ENCODE assay signal across 8 cellular contexts in the genomic region with DNA sequence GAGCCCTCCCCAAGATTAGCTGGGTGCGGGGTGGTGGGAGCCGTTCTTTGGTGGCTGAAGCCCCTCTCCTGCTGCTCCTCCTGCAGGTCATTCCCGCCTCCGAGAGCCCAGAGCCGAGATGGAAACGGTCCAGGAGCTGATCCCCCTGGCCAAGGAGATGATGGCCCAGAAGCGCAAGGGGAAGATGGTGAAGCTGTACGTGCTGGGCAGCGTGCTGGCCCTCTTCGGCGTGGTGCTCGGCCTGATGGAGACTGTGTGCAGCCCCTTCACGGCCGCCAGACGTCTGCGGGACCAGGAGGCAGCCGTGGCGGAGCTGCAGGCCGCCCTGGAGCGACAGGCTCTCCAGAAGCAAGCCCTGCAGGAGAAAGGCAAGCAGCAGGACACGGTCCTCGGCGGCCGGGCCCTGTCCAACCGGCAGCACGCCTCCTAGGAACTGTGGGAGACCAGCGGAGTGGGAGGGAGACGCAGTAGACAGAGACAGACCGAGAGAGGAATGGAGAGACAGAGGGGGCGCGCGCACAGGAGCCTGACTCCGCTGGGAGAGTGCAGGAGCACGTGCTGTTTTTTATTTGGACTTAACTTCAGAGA. TPM values are rescaled to one million over a fixed set of nuclear protein-coding genes. Genes with fewer than 3 reads are reported as not detected.
A peak's percentile ranks its signal among the peaks of the same experiment; 100 is the strongest.
DNase-seq lines count a peak whose midpoint lies in the region; ATAC-seq and TF ChIP-seq lines count a peak whose summit lies in the region.

No MANE protein-coding gene starts in this region.

- H3K27me3 ChIP-seq in Panc1 (ENCODE audit: control insufficient read depth, insufficient read depth, low read length) (peaks cover 22% of the 10 kb centered on the region), endodermal cell (ENCODE audit: control insufficient read depth, insufficient read depth, low read length, poor library complexity, severe bottlenecking) (peaks cover 100% of the 10 kb centered on the region), mesenchymal stem cell (ENCODE audit: control insufficient read depth in 1 of 2, insufficient read depth in 1 of 2, low read length in 2 of 2) (peaks cover 0 to 38% of the 10 kb centered on the region in 2 experiments), tibial artery (peaks cover 0 to under 1% of the 10 kb centered on the region in 2 donors)

- no peaks in the 10 kb centered on the region for H3K4me1 Mint-ChIP-seq in endodermal cell

- peak overlapping the region; percentile 19 for H4K91ac ChIP-seq in mesenchymal stem cell (ENCODE audit: low read length)

- H3K14ac ChIP-seq in mesenchymal stem cell (ENCODE audit: low read length in 2 of 2): peak overlapping the region in 1 of 2 experiments; percentile 94

- WGBS in endodermal cell (ENCODE audit: insufficient coverage in 1 of 2, insufficient read length in 1 of 2), 2 experiments: 3 to 4% methylated on average over 10 to 34 of the region's 34 CpGs
- WGBS in mesenchymal stem cell: 2% methylated on average over 31 of the region's 34 CpGs

- H3K9ac ChIP-seq in endodermal cell (ENCODE audit: extremely low read depth, low read length, poor library complexity, severe bottlenecking): no peak overlapping the region
- H3K9ac ChIP-seq in mesenchymal stem cell (ENCODE audit: low read length): peak overlapping the region; percentile 83

- peak; percentile 72 for ATAC-seq in Panc1
- no peak for ATAC-seq in GM21423 (IDR thresholded peaks at IDR 0.05; ENCODE audit: unreplicated experiment)

- peak overlapping the region; percentile 60 to 88 for H3K18ac ChIP-seq in mesenchymal stem cell (ENCODE audit: low read depth in 1 of 2, low read length in 2 of 2)

- H3K23ac ChIP-seq in mesenchymal stem cell (ENCODE audit: low read length in 2 of 2): peak overlapping the region in 1 of 2 experiments; percentile 96

- H3K36me3 Mint-ChIP-seq in endodermal cell (ENCODE audit: low read depth): no peaks in the 10 kb centered on the region

- H3K4me1 ChIP-seq in Panc1 (ENCODE audit: control insufficient read depth, insufficient read depth, low read length): no peaks in the 10 kb centered on the region
- H3K4me1 ChIP-seq in endodermal cell (ENCODE audit: control insufficient read depth, insufficient read depth, low read length): no peaks in the 10 kb centered on the region
- peaks cover 11% of the 10 kb centered on the region for H3K4me1 ChIP-seq in mesenchymal stem cell (ENCODE audit: control insufficient read depth, insufficient read depth, low read depth, low read length)
- H3K4me1 ChIP-seq in tibial artery: peaks cover 0 to 23% (median 16%) of the 10 kb centered on the region in 4 donors

- CTCF ChIA-PET in Panc1 (lab: Charles Lee): interaction anchor here (0.6 kb wide), 1 partner anchor 1712 kb away, joined by 3 read pairs; no protein-coding TSS in a partner anchor

- H3K4me3 ChIP-seq in Panc1 (ENCODE audit: low read depth in 2 of 2, low read length in 2 of 2): peak overlapping the region; percentile 38 to 41
- H3K4me3 ChIP-seq in endodermal cell (ENCODE audit: low read length): peak overlapping the region; percentile 81
- peak overlapping the region; percentile 47 to 90 for H3K4me3 ChIP-seq in mesenchymal stem cell (ENCODE audit: insufficient read depth in 1 of 2, low read depth in 1 of 2, low read length in 2 of 2)
- peak overlapping the region; percentile 42 to 53 for H3K4me3 ChIP-seq in tibial artery

- intact Hi-C loops in Panc1 (cut with micrococcal nuclease; ENCODE audit: unreplicated experiment) (no loop called here), tibial artery (cut with DNase I; ENCODE audit: low total_unique reads) (no loop called here)

- H3K27ac ChIP-seq in Panc1 (ENCODE audit: low read length) (no peak overlapping the region), endodermal cell (ENCODE audit: low read depth, low read length) (no peak overlapping the region), mesenchymal stem cell (ENCODE audit: low read length, poor library complexity, severe bottlenecking) (no peak overlapping the region), tibial artery (no peak overlapping the region)

- peak overlapping the region; percentile 6 for H2AFZ ChIP-seq in mesenchymal stem cell (ENCODE audit: low read depth, low read length)

- POLR2A ChIA-PET in Panc1 (lab: Charles Lee): no interaction called here

- H2BK5ac ChIP-seq in mesenchymal stem cell (ENCODE audit: low read depth, low read length, poor library complexity, severe bottlenecking): no peak overlapping the region

- DNase-seq in G401 (ENCODE audit: low spot score) (peak; percentile 67), Panc1 (ENCODE audit: low read depth, low spot score) (no peak), endodermal cell (peak; percentile 78), mesenchymal stem cell (peak; percentile 64), tibial artery (no peak), GOT3 (lab: John Stamatoyannopoulos, UW) (no peak)
- DNase-seq in stimulated activated CD4-positive, alpha-beta T cell treated with anti-CD3 and anti-CD28 coated beads, Interleukin-4, amount 100 ng/mL, for 4 hours: no peak

- in situ Hi-C loops in G401 (cut with HindIII; ENCODE audit: low sequenced_read_pairs) (no loop called here), Panc1 (cut with HindIII; ENCODE audit: low pct_unique_long_range_greater_than_20kb, low sequenced_read_pairs) (no loop called here)

- H4K8ac ChIP-seq in mesenchymal stem cell (ENCODE audit: low read length): no peak overlapping the region

- no peak overlapping the region for H2AK5ac ChIP-seq in mesenchymal stem cell (ENCODE audit: low read length, severe bottlenecking)

- no TSS peak for BruUV-seq in Panc1 (replicated peaks; lab: Mats Ljungman, UMichigan)

- no peaks in the 10 kb centered on the region for H3K79me1 ChIP-seq in mesenchymal stem cell (replicated peaks; ENCODE audit: low read length, poor library complexity, severe bottlenecking)

- H3K36me3 ChIP-seq in Panc1 (ENCODE audit: control insufficient read depth, insufficient read depth, low read length) (no peaks in the 10 kb centered on the region; the same call in 1 of the 2 replicates), endodermal cell (ENCODE audit: control insufficient read depth, insufficient read depth, low read length) (no peaks in the 10 kb centered on the region), mesenchymal stem cell (ENCODE audit: control insufficient read depth in 1 of 2, insufficient read depth in 2 of 2, low read depth in 1 of 2, low read length in 2 of 2) (peaks cover 0 to 9% of the 10 kb centered on the region in 2 experiments), tibial artery (no peaks in the 10 kb centered on the region)

- no peak overlapping the region for H2BK12ac ChIP-seq in mesenchymal stem cell (ENCODE audit: low read length in 2 of 2)

- no peak for TF ChIP-seq CTCF in Panc1 (IDR thresholded peaks at IDR 0.05)
- peak; percentile 34 for TF ChIP-seq CTCF in endodermal cell (conservative IDR thresholded peaks at IDR 0.05)
- TF ChIP-seq CTCF in tibial artery (IDR thresholded peaks at IDR 0.05): no peak

- no peak overlapping the region for H3K4ac ChIP-seq in mesenchymal stem cell (ENCODE audit: low read depth in 1 of 2, low read length in 2 of 2)

- no peaks in the 10 kb centered on the region for H3K9me3 ChIP-seq in Panc1 (ENCODE audit: control insufficient read depth, insufficient read depth, low read depth, low read length)
- H3K9me3 ChIP-seq in endodermal cell (ENCODE audit: control insufficient read depth, low read length): no peaks in the 10 kb centered on the region
- H3K9me3 ChIP-seq in mesenchymal stem cell (ENCODE audit: control insufficient read depth, low read length): no peaks in the 10 kb centered on the region
- no peaks in the 10 kb centered on the region for H3K9me3 ChIP-seq in tibial artery

- H3K4me2 ChIP-seq in mesenchymal stem cell (ENCODE audit: low read length, poor library complexity, severe bottlenecking): peak overlapping the region; percentile 89

- peaks cover 96% of the 10 kb centered on the region for H3K27me3 Mint-ChIP-seq in endodermal cell (ENCODE audit: insufficient read depth)

- no peak overlapping the region for H2BK120ac ChIP-seq in mesenchymal stem cell (ENCODE audit: low read depth, low read length)

- no peaks in the 10 kb centered on the region for H3K9me3 Mint-ChIP-seq in endodermal cell

- peak overlapping the region; percentile 59 for H3K4me3 Mint-ChIP-seq in endodermal cell

- no peak overlapping the region for H3K27ac Mint-ChIP-seq in endodermal cell

- no peak overlapping the region for H2BK15ac ChIP-seq in mesenchymal stem cell (ENCODE audit: low read depth, poor library complexity, severe bottlenecking)

RNA-seq across cellular contexts. Expression of a gene that starts 0.4 kb away (rescaled TPM):
- not detected in 2 replicates for total RNA-seq in G401 (2014; rRNA removed; shearing (Covaris generic))
- total RNA-seq in Panc1 (2021; ENCODE audit: unreplicated experiment): 2.5 TPM
- 0.86 TPM for polyA plus RNA-seq in Panc1 (2012; ENCODE audit: insufficient read length)
- not detected for total RNA-seq in endodermal cell
- 0.57 TPM for polyA plus RNA-seq in endodermal cell (2013, experiment 1 of 2)
- 0.58 TPM for polyA plus RNA-seq in endodermal cell (2013, experiment 2 of 2)
- 81.8 TPM for polyA plus RNA-seq in mesenchymal stem cell (2013, experiment 1 of 2)
- polyA plus RNA-seq in mesenchymal stem cell (2013, experiment 2 of 2): 81.6 TPM

RNA-seq across cellular contexts. Expression of a gene that starts 23.4 kb away (rescaled TPM):
- total RNA-seq in G401 (2014; rRNA removed; shearing (Covaris generic)): not detected in 2 replicates
- total RNA-seq in Panc1 (2021; ENCODE audit: unreplicated experiment): 0.85 TPM
- 0.21 TPM for polyA plus RNA-seq in Panc1 (2012; ENCODE audit: insufficient read length)
- 1 to 10 TPM in 1 of 2 donors, under 1 TPM in 1; 0.53 to 1.9 TPM for total RNA-seq in endodermal cell
- 0.75 TPM for polyA plus RNA-seq in endodermal cell (2013, experiment 1 of 2)
- 0.29 TPM for polyA plus RNA-seq in endodermal cell (2013, experiment 2 of 2)
- 8.7 TPM for polyA plus RNA-seq in mesenchymal stem cell (2013, experiment 1 of 2)
- polyA plus RNA-seq in mesenchymal stem cell (2013, experiment 2 of 2): 8.5 TPM

RNA-seq across cellular contexts. Expression of a gene that starts 29.0 kb away (rescaled TPM):
- not detected in 2 replicates for total RNA-seq in G401 (2014; rRNA removed; shearing (Covaris generic))
- total RNA-seq in Panc1 (2021; ENCODE audit: unreplicated experiment): not detected
- not detected for polyA plus RNA-seq in Panc1 (2012; ENCODE audit: insufficient read length)
- not detected for total RNA-seq in endodermal cell
- polyA plus RNA-seq in endodermal cell (2013, experiment 1 of 2): not detected
- not detected for polyA plus RNA-seq in endodermal cell (2013, experiment 2 of 2)
- 7.2 TPM for polyA plus RNA-seq in mesenchymal stem cell (2013, experiment 1 of 2)
- 6.9 TPM for polyA plus RNA-seq in mesenchymal stem cell (2013, experiment 2 of 2)

Comparison
In these comparisons a context has a peak if more than half of its experiments do, and no peak if none do; other contexts are left out.
1. DNase-seq: peak in G401 (single experiment), endodermal cell (single experiment) and mesenchymal stem cell (single experiment); none in Panc1 (single experiment), tibial artery (0 of 2), GOT3 (single experiment) and stimulated activated CD4-positive, alpha-beta T cell treated with anti-CD3 and anti-CD28 coated beads, Interleukin-4, amount 100 ng/mL, for 4 hours (0 of 2).
2. Peak in every context shown above with its lines, with median percentiles within 50 percentile points of each other: H3K4me3 ChIP-seq.